In genomic region chr6:27837636-27838512, GRCh38 we compare ENCODE assay signal across 8 cellular contexts.
DNase-seq lines count a peak whose midpoint lies in the region; ATAC-seq lines count a peak whose summit lies in the region.

No MANE protein-coding gene starts in this region.

- peak; percentile 72 for ATAC-seq in GM19025 (IDR thresholded peaks at IDR 0.05; ENCODE audit: low read depth, unreplicated experiment)
- peak; percentile 76 for ATAC-seq in HG03175 (IDR thresholded peaks at IDR 0.05; ENCODE audit: unreplicated experiment)

- DNase-seq in Ammon's horn (ENCODE audit: low spot score) (peak; percentile 93), NCI-H2227 treated with DMSO at 0.1 percent for 48 hours (lab: John Stamatoyannopoulos, UW) (peak; percentile 95), cerebellum (ENCODE audit: low spot score) (peak; percentile 93), islet precursor cell (peak; percentile 96)
- peak; percentile 31 to 57 (median 50) for DNase-seq in activated CD4-positive, CD25-positive, alpha-beta regulatory T cell (lab: John Stamatoyannopoulos, UW)
- DNase-seq in stimulated activated CD4-positive, alpha-beta T cell treated with anti-CD3 and anti-CD28 coated beads, Interleukin-12 subunit alpha, Interleukin-12 subunit beta, amount 100 ng/mL, for 4 hours: peak; percentile 57

Comparison
In these comparisons a context has a peak if more than half of its experiments do, and no peak if none do; other contexts are left out.
1. Peak in every context shown above with its lines: DNase-seq and ATAC-seq.